1 cellular context compared by ENCODE assay signal in genomic region chr20:63745961-63746765, GRCh38.
TF ChIP-seq lines count a peak whose summit lies in the region.

No MANE protein-coding gene starts in this region.

TF ChIP-seq in HepG2, 621 proteins besides CTCF, POLR2A, EP300 and RAD21 (continued from another document and continues in another):
- TF ChIP-seq SOX5 (CRISPR knock-in tag; IDR thresholded peaks at IDR 0.05; ENCODE audit: borderline replicate concordance) (no peak), GATAD1 (CRISPR knock-in tag; IDR thresholded peaks at IDR 0.05) (no peak), BHLHE40 (IDR thresholded peaks at IDR 0.05; ENCODE audit: low read length) (peak; percentile 5; the same call in 1 of the 2 replicates), AKAP8 (CRISPR knock-in tag; IDR thresholded peaks at IDR 0.05) (no peak), PITX1 (CRISPR knock-in tag; IDR thresholded peaks at IDR 0.05) (peak; percentile 24; the same call in 1 of the 2 replicates), ATF3 (CRISPR knock-in tag; IDR thresholded peaks at IDR 0.05) (0 out of 2 replicates have a peak, but pooled peaks have one; percentile 8), SMAD3 (CRISPR knock-in tag; IDR thresholded peaks at IDR 0.05) (no peak), PHF8 (CRISPR knock-in tag; IDR thresholded peaks at IDR 0.05) (no peak), ZNF552 (CRISPR knock-in tag; IDR thresholded peaks at IDR 0.05; ENCODE audit: borderline replicate concordance) (peak; percentile 25; the same call in 1 of the 2 replicates), ARHGAP35 (CRISPR knock-in tag; IDR thresholded peaks at IDR 0.05; ENCODE audit: borderline replicate concordance) (no peak), RBM39 (IDR thresholded peaks at IDR 0.05; ENCODE audit: low read depth, low read length, poor library complexity, severe bottlenecking) (peak; percentile 19), ARNTL (CRISPR knock-in tag; IDR thresholded peaks at IDR 0.05) (peak; percentile 75; the same call in 1 of the 2 replicates), ZNF556 (CRISPR knock-in tag; IDR thresholded peaks at IDR 0.05; ENCODE audit: borderline replicate concordance) (no peak), TMF1 (CRISPR knock-in tag; IDR thresholded peaks at IDR 0.05; ENCODE audit: low read depth) (no peak), MXD1 (CRISPR knock-in tag; IDR thresholded peaks at IDR 0.05) (peak; percentile 59; the same call in 1 of the 2 replicates), ZFP90 (CRISPR knock-in tag; IDR thresholded peaks at IDR 0.05; ENCODE audit: borderline replicate concordance) (no peak), YEATS2 (CRISPR knock-in tag; IDR thresholded peaks at IDR 0.05; ENCODE audit: borderline replicate concordance) (no peak), ZNF576 (CRISPR knock-in tag; IDR thresholded peaks at IDR 0.05) (peak; percentile 39; the same call in 1 of the 2 replicates), FOXP1 (IDR thresholded peaks at IDR 0.05) (no peak), FOXP1 (CRISPR knock-in tag; IDR thresholded peaks at IDR 0.05) (no peak), RBFOX2 (IDR thresholded peaks at IDR 0.05; ENCODE audit: low read depth, low read length) (peak; percentile 54), ATAD3A (CRISPR knock-in tag; IDR thresholded peaks at IDR 0.05) (no peak), CREM (IDR thresholded peaks at IDR 0.05) (no peak), CREM (CRISPR knock-in tag; IDR thresholded peaks at IDR 0.05) (no peak), ARNT2 (CRISPR knock-in tag; IDR thresholded peaks at IDR 0.05; ENCODE audit: low read depth) (no peak), KMT2A (CRISPR knock-in tag; IDR thresholded peaks at IDR 0.05) (no peak; the same call in 1 of the 2 replicates), MTA1 (CRISPR knock-in tag; IDR thresholded peaks at IDR 0.05; ENCODE audit: borderline replicate concordance) (no peak), SP5 (CRISPR knock-in tag; IDR thresholded peaks at IDR 0.05; ENCODE audit: borderline replicate concordance, low read depth) (peak; percentile 35; the same call in 1 of the 2 replicates), HNF4A (CRISPR knock-in tag; IDR thresholded peaks at IDR 0.05) (peak; percentile 62), RBM22 (optimal IDR thresholded peaks at IDR 0.05; ENCODE audit: low read length) (peak; percentile 64), ZNF713 (CRISPR knock-in tag; IDR thresholded peaks at IDR 0.05) (no peak), ZNF574 (CRISPR knock-in tag; IDR thresholded peaks at IDR 0.05) (peak; percentile 38), CBFB (CRISPR knock-in tag; IDR thresholded peaks at IDR 0.05) (no peak), ZBTB3 (CRISPR knock-in tag; IDR thresholded peaks at IDR 0.05; ENCODE audit: borderline replicate concordance, low read depth) (no peak), SOX6 (IDR thresholded peaks at IDR 0.05) (no peak), SOX6 (CRISPR knock-in tag; IDR thresholded peaks at IDR 0.05) (peak; percentile 19; the same call in 1 of the 2 replicates), ZNF101 (CRISPR knock-in tag; IDR thresholded peaks at IDR 0.05; ENCODE audit: borderline replicate concordance, low read depth) (no peak), MLX (CRISPR knock-in tag; IDR thresholded peaks at IDR 0.05) (peak; percentile 95), AGO1 (IDR thresholded peaks at IDR 0.05; ENCODE audit: low read depth, low read length, poor library complexity, severe bottlenecking) (peak; percentile 94), ZNF572 (CRISPR knock-in tag; IDR thresholded peaks at IDR 0.05) (0 out of 2 replicates have a peak, but pooled peaks have one; percentile 27), POLR2G (IDR thresholded peaks at IDR 0.05; ENCODE audit: low read depth, low read length) (peak; percentile 57; the same call in 1 of the 2 replicates), FOXM1 (CRISPR knock-in tag; IDR thresholded peaks at IDR 0.05) (no peak)
- TF ChIP-seq, protein P1, sequence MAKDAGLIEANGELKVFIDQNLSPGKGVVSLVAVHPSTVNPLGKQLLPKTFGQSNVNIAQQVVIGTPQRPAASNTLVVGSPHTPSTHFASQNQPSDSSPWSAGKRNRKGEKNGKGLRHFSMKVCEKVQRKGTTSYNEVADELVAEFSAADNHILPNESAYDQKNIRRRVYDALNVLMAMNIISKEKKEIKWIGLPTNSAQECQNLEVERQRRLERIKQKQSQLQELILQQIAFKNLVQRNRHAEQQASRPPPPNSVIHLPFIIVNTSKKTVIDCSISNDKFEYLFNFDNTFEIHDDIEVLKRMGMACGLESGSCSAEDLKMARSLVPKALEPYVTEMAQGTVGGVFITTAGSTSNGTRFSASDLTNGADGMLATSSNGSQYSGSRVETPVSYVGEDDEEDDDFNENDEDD (CRISPR knock-in tag; IDR thresholded peaks at IDR 0.05; ENCODE audit: borderline replicate concordance): no peak
- TF ChIP-seq, protein P2, sequence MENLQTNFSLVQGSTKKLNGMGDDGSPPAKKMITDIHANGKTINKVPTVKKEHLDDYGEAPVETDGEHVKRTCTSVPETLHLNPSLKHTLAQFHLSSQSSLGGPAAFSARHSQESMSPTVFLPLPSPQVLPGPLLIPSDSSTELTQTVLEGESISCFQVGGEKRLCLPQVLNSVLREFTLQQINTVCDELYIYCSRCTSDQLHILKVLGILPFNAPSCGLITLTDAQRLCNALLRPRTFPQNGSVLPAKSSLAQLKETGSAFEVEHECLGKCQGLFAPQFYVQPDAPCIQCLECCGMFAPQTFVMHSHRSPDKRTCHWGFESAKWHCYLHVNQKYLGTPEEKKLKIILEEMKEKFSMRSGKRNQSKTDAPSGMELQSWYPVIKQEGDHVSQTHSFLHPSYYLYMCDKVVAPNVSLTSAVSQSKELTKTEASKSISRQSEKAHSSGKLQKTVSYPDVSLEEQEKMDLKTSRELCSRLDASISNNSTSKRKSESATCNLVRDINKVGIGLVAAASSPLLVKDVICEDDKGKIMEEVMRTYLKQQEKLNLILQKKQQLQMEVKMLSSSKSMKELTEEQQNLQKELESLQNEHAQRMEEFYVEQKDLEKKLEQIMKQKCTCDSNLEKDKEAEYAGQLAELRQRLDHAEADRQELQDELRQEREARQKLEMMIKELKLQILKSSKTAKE (CRISPR knock-in tag; IDR thresholded peaks at IDR 0.05; ENCODE audit: borderline replicate concordance): no peak
- TF ChIP-seq, protein P3, sequence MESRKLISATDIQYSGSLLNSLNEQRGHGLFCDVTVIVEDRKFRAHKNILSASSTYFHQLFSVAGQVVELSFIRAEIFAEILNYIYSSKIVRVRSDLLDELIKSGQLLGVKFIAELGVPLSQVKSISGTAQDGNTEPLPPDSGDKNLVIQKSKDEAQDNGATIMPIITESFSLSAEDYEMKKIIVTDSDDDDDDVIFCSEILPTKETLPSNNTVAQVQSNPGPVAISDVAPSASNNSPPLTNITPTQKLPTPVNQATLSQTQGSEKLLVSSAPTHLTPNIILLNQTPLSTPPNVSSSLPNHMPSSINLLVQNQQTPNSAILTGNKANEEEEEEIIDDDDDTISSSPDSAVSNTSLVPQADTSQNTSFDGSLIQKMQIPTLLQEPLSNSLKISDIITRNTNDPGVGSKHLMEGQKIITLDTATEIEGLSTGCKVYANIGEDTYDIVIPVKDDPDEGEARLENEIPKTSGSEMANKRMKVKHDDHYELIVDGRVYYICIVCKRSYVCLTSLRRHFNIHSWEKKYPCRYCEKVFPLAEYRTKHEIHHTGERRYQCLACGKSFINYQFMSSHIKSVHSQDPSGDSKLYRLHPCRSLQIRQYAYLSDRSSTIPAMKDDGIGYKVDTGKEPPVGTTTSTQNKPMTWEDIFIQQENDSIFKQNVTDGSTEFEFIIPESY (CRISPR knock-in tag; IDR thresholded peaks at IDR 0.05): peak; percentile 85
- TF ChIP-seq, protein P4, sequence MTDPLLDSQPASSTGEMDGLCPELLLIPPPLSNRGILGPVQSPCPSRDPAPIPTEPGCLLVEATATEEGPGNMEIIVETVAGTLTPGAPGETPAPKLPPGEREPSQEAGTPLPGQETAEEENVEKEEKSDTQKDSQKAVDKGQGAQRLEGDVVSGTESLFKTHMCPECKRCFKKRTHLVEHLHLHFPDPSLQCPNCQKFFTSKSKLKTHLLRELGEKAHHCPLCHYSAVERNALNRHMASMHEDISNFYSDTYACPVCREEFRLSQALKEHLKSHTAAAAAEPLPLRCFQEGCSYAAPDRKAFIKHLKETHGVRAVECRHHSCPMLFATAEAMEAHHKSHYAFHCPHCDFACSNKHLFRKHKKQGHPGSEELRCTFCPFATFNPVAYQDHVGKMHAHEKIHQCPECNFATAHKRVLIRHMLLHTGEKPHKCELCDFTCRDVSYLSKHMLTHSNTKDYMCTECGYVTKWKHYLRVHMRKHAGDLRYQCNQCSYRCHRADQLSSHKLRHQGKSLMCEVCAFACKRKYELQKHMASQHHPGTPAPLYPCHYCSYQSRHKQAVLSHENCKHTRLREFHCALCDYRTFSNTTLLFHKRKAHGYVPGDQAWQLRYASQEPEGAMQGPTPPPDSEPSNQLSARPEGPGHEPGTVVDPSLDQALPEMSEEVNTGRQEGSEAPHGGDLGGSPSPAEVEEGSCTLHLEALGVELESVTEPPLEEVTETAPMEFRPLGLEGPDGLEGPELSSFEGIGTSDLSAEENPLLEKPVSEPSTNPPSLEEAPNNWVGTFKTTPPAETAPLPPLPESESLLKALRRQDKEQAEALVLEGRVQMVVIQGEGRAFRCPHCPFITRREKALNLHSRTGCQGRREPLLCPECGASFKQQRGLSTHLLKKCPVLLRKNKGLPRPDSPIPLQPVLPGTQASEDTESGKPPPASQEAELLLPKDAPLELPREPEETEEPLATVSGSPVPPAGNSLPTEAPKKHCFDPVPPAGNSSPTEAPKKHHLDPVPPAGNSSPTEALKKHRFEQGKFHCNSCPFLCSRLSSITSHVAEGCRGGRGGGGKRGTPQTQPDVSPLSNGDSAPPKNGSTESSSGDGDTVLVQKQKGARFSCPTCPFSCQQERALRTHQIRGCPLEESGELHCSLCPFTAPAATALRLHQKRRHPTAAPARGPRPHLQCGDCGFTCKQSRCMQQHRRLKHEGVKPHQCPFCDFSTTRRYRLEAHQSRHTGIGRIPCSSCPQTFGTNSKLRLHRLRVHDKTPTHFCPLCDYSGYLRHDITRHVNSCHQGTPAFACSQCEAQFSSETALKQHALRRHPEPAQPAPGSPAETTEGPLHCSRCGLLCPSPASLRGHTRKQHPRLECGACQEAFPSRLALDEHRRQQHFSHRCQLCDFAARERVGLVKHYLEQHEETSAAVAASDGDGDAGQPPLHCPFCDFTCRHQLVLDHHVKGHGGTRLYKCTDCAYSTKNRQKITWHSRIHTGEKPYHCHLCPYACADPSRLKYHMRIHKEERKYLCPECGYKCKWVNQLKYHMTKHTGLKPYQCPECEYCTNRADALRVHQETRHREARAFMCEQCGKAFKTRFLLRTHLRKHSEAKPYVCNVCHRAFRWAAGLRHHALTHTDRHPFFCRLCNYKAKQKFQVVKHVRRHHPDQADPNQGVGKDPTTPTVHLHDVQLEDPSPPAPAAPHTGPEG (CRISPR knock-in tag; IDR thresholded peaks at IDR 0.05): no peak
- TF ChIP-seq, protein P5, sequence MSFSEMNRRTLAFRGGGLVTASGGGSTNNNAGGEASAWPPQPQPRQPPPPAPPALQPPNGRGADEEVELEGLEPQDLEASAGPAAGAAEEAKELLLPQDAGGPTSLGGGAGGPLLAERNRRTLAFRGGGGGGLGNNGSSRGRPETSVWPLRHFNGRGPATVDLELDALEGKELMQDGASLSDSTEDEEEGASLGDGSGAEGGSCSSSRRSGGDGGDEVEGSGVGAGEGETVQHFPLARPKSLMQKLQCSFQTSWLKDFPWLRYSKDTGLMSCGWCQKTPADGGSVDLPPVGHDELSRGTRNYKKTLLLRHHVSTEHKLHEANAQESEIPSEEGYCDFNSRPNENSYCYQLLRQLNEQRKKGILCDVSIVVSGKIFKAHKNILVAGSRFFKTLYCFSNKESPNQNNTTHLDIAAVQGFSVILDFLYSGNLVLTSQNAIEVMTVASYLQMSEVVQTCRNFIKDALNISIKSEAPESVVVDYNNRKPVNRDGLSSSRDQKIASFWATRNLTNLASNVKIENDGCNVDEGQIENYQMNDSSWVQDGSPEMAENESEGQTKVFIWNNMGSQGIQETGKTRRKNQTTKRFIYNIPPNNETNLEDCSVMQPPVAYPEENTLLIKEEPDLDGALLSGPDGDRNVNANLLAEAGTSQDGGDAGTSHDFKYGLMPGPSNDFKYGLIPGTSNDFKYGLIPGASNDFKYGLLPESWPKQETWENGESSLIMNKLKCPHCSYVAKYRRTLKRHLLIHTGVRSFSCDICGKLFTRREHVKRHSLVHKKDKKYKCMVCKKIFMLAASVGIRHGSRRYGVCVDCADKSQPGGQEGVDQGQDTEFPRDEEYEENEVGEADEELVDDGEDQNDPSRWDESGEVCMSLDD (CRISPR knock-in tag; IDR thresholded peaks at IDR 0.05; ENCODE audit: borderline replicate concordance): no peak
